In the genomic region with DNA sequence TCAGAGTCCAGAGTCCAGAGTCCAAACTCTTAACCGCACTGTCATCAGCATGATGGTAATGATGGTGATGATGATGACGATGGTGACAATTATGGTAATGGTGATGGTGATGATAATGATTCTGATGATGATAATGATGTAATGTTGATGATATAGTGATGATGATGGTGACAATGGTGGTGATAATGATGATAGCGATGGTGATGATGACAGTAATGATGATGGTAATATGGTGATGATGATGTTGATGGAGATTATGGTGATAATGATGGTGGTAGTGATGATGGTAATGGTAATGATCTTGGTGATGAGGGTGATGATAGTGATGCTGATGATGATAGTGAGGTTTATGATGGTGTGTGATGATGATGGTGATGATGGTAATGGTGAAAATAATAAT, we compare ENCODE assay signal across 1 cellular context.
TF ChIP-seq lines count a peak whose summit lies in the region.

No MANE protein-coding gene starts in this region.

TF ChIP-seq in HepG2, 621 proteins besides CTCF, POLR2A, EP300 and RAD21 (continued from another document):
- TF ChIP-seq, protein P1, sequence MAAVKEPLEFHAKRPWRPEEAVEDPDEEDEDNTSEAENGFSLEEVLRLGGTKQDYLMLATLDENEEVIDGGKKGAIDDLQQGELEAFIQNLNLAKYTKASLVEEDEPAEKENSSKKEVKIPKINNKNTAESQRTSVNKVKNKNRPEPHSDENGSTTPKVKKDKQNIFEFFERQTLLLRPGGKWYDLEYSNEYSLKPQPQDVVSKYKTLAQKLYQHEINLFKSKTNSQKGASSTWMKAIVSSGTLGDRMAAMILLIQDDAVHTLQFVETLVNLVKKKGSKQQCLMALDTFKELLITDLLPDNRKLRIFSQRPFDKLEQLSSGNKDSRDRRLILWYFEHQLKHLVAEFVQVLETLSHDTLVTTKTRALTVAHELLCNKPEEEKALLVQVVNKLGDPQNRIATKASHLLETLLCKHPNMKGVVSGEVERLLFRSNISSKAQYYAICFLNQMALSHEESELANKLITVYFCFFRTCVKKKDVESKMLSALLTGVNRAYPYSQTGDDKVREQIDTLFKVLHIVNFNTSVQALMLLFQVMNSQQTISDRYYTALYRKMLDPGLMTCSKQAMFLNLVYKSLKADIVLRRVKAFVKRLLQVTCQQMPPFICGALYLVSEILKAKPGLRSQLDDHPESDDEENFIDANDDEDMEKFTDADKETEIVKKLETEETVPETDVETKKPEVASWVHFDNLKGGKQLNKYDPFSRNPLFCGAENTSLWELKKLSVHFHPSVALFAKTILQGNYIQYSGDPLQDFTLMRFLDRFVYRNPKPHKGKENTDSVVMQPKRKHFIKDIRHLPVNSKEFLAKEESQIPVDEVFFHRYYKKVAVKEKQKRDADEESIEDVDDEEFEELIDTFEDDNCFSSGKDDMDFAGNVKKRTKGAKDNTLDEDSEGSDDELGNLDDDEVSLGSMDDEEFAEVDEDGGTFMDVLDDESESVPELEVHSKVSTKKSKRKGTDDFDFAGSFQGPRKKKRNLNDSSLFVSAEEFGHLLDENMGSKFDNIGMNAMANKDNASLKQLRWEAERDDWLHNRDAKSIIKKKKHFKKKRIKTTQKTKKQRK (IDR thresholded peaks at IDR 0.05; ENCODE audit: low read length), result no peak
- TF ChIP-seq ZNF761 (CRISPR knock-in tag; conservative IDR thresholded peaks at IDR 0.05) (no peak), ZNF282 (IDR thresholded peaks at IDR 0.05; ENCODE audit: partially characterized antibody) (peak; percentile 89), FOXA1 (IDR thresholded peaks at IDR 0.05) (peak; percentile 31; the same call in 1 of the 2 replicates), FOXA1 (CRISPR knock-in tag; IDR thresholded peaks at IDR 0.05) (no peak), ZNF556 (CRISPR knock-in tag; IDR thresholded peaks at IDR 0.05; ENCODE audit: borderline replicate concordance) (no peak), PCBP2 (optimal IDR thresholded peaks at IDR 0.05; ENCODE audit: low read depth, low read length, poor library complexity, severe bottlenecking) (no peak), RFXAP (CRISPR knock-in tag; IDR thresholded peaks at IDR 0.05; ENCODE audit: borderline replicate concordance) (no peak)
- TF ChIP-seq, protein P2, sequence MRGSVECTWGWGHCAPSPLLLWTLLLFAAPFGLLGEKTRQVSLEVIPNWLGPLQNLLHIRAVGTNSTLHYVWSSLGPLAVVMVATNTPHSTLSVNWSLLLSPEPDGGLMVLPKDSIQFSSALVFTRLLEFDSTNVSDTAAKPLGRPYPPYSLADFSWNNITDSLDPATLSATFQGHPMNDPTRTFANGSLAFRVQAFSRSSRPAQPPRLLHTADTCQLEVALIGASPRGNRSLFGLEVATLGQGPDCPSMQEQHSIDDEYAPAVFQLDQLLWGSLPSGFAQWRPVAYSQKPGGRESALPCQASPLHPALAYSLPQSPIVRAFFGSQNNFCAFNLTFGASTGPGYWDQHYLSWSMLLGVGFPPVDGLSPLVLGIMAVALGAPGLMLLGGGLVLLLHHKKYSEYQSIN (CRISPR knock-in tag; IDR thresholded peaks at IDR 0.05; ENCODE audit: borderline replicate concordance), result no peak
- TF ChIP-seq, protein P3, sequence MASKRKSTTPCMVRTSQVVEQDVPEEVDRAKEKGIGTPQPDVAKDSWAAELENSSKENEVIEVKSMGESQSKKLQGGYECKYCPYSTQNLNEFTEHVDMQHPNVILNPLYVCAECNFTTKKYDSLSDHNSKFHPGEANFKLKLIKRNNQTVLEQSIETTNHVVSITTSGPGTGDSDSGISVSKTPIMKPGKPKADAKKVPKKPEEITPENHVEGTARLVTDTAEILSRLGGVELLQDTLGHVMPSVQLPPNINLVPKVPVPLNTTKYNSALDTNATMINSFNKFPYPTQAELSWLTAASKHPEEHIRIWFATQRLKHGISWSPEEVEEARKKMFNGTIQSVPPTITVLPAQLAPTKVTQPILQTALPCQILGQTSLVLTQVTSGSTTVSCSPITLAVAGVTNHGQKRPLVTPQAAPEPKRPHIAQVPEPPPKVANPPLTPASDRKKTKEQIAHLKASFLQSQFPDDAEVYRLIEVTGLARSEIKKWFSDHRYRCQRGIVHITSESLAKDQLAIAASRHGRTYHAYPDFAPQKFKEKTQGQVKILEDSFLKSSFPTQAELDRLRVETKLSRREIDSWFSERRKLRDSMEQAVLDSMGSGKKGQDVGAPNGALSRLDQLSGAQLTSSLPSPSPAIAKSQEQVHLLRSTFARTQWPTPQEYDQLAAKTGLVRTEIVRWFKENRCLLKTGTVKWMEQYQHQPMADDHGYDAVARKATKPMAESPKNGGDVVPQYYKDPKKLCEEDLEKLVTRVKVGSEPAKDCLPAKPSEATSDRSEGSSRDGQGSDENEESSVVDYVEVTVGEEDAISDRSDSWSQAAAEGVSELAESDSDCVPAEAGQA (IDR thresholded peaks at IDR 0.05; ENCODE audit: low read depth), result no peak
- TF ChIP-seq, protein P3 (CRISPR knock-in tag; IDR thresholded peaks at IDR 0.05; ENCODE audit: borderline replicate concordance), result no peak
